9 cellular contexts compared by ENCODE assay signal in genomic region chr4:113052379-113052951, GRCh38. TPM values are rescaled to one million over a fixed set of nuclear protein-coding genes. Genes with fewer than 3 reads are reported as not detected.
DNase-seq lines count a peak whose midpoint lies in the region; ATAC-seq and TF ChIP-seq lines count a peak whose summit lies in the region.
"Had no signal": no experiment of that assay in that cellular context is flagged by ENCODE, and none has a peak within 500 bp of the region (broad histone marks: within the 10 kb centered on the region; RNA-seq: fewer than 3 reads in every experiment).

No MANE protein-coding gene starts in this region.

- intact Hi-C loops in lower lobe of right lung (cut with DNase I): no loop called here

- no peak overlapping the region for H3K27ac ChIP-seq in lower lobe of right lung
- H3K27ac ChIP-seq: KMS-11 had no signal

- H3K4me3 ChIP-seq in NB4 (ENCODE audit: low read depth, low read length): no peak overlapping the region
- no peak overlapping the region for H3K4me3 ChIP-seq in lower lobe of right lung

- ATAC-seq in GM18502 (IDR thresholded peaks at IDR 0.05; ENCODE audit: poor library complexity, unreplicated experiment) (peak; percentile 75), HG02938 (IDR thresholded peaks at IDR 0.05; ENCODE audit: unreplicated experiment) (no peak), lower lobe of right lung (no peak)

- DNase-seq in H4 (ENCODE audit: low spot score) (peak; percentile 80), NB4 (ENCODE audit: low read depth) (peak; percentile 53), glomerular visceral epithelial cell (ENCODE audit: extremely low spot score) (peak; percentile 87), lower lobe of right lung (no peak), HuH-7.5 (ENCODE audit: low spot score) (no peak)
- no peak for DNase-seq in activated CD4-positive, CD25-positive, alpha-beta regulatory T cell (lab: John Stamatoyannopoulos, UW)

- H3K4me1 ChIP-seq in lower lobe of right lung: no peaks in the 10 kb centered on the region

- H3K36me3 ChIP-seq in lower lobe of right lung: no peaks in the 10 kb centered on the region

- no peaks in the 10 kb centered on the region for H3K9me3 ChIP-seq in lower lobe of right lung

- no peak for TF ChIP-seq CTCF in NB4 (IDR thresholded peaks at IDR 0.05; ENCODE audit: low read depth, low read length)
- TF ChIP-seq CTCF in lower lobe of right lung (IDR thresholded peaks at IDR 0.05): no peak

- no peaks in the 10 kb centered on the region for H3K27me3 ChIP-seq in lower lobe of right lung (ENCODE audit: low read depth)

- no peak for TF ChIP-seq POLR2A in NB4 (IDR thresholded peaks at IDR 0.05; ENCODE audit: extremely low read depth, insufficient read length)

RNA-seq across cellular contexts. Expression of gene ANK2, which starts 3.0 kb away (rescaled TPM):
- 12.1 and 13.6 TPM in 2 replicates for total RNA-seq in H4 (2014; rRNA removed; shearing (Covaris generic))
- 14.0 TPM for total RNA-seq in lower lobe of right lung

Comparison
In these comparisons a context has a peak if more than half of its experiments do, and no peak if none do; other contexts are left out.
1. DNase-seq: peak in H4 (single experiment), NB4 (single experiment) and glomerular visceral epithelial cell (single experiment); none in lower lobe of right lung (single experiment), HuH-7.5 (single experiment) and activated CD4-positive, CD25-positive, alpha-beta regulatory T cell (0 of 4).